29 cellular contexts compared by ENCODE assay signal in genomic region chr22:19241593-19241906, GRCh38.
"Had no signal": no experiment of that assay in that cellular context is flagged by ENCODE, and none has a peak within 500 bp of the region (broad histone marks: within the 10 kb centered on the region; RNA-seq: fewer than 3 reads in every experiment).

No MANE protein-coding gene starts in this region.

- DNase-seq: activated CD4-positive, alpha-beta memory T cell treated with anti-CD3 and anti-CD28 coated beads, Interleukin-2, amount 10 ng/mL, durations not matched to agents 7 days and 5 days; activated CD4-positive, alpha-beta T cell treated with anti-CD3 and anti-CD28 coated beads for 1 hour; activated CD4-positive, alpha-beta T cell treated with anti-CD3 and anti-CD28 coated beads for 4 hours; activated CD4-positive, alpha-beta T cell treated with anti-CD3 and anti-CD28 coated beads, Interleukin-2, amount 10 ng/mL, durations not matched to agents 7 days and 5 days; activated CD4-positive, alpha-beta T cell treated with anti-CD3 and anti-CD28 coated beads, Interleukin-2, amount 50 U/mL, for 4 hours; activated CD8-positive, alpha-beta memory T cell treated with anti-CD3 and anti-CD28 coated beads, Interleukin-2, amount 50 U/mL, for 48 hours; activated gamma-delta T cell; activated naive CD4-positive, alpha-beta T cell; activated naive CD4-positive, alpha-beta T cell treated with anti-CD3 and anti-CD28 coated beads, Interleukin-2, amount 10 ng/mL, durations not matched to agents 7 days and 5 days; activated naive CD8-positive, alpha-beta T cell treated with anti-CD3 and anti-CD28 coated beads, Interleukin-2, amount 10 ng/mL, durations not matched to agents 7 days and 5 days; activated T-cell treated with anti-CD3 and anti-CD28 coated beads for 4 hours; activated T-cell treated with anti-CD3 and anti-CD28 coated beads, Interleukin-2, amount 50 U/mL, for 24 hours; activated T-cell treated with anti-CD3 and anti-CD28 coated beads, Interleukin-2, amount 50 U/mL, for 72 hours; amniotic stem cell; anterior cingulate cortex; brain microvascular endothelial cell; dermis blood vessel endothelial cell; effector CD4-positive, alpha-beta T cell; effector memory CD8-positive, alpha-beta T cell; erythroblast; foreskin keratinocyte; heart right ventricle; T-helper 1 cell; T-helper 17 cell had no signal

- H3K4me3 ChIP-seq: coronary artery, esophagus muscularis mucosa, gastroesophageal sphincter, heart right ventricle had no signal

- H3K27ac Mint-ChIP-seq: activated CD4-positive, alpha-beta memory T cell treated with anti-CD3 and anti-CD28 coated beads, Interleukin-2, amount 10 ng/mL, durations not matched to agents 7 days and 5 days; activated CD4-positive, alpha-beta T cell treated with anti-CD3 and anti-CD28 coated beads, Interleukin-2, amount 10 ng/mL, durations not matched to agents 7 days and 5 days; activated naive CD4-positive, alpha-beta T cell treated with anti-CD3 and anti-CD28 coated beads, Interleukin-2, amount 10 ng/mL, durations not matched to agents 7 days and 5 days; activated naive CD4-positive, alpha-beta T cell treated with anti-CD3 and anti-CD28 coated beads, Interleukin-2, amount 50 U/mL, for 72 hours; activated naive CD8-positive, alpha-beta T cell treated with anti-CD3 and anti-CD28 coated beads, Interleukin-2, amount 10 ng/mL, durations not matched to agents 7 days and 5 days; activated T-cell treated with anti-CD3 and anti-CD28 coated beads, Interleukin-2, amount 50 U/mL, for 24 hours; activated T-cell treated with anti-CD3 and anti-CD28 coated beads, Interleukin-2, amount 50 U/mL, for 72 hours; effector memory CD8-positive, alpha-beta T cell; T-helper 17 cell had no signal

- H3K9me3 Mint-ChIP-seq: activated CD4-positive, alpha-beta memory T cell treated with anti-CD3 and anti-CD28 coated beads, Interleukin-2, amount 10 ng/mL, durations not matched to agents 7 days and 5 days; activated CD4-positive, alpha-beta T cell treated with anti-CD3 and anti-CD28 coated beads, Interleukin-2, amount 10 ng/mL, durations not matched to agents 7 days and 5 days; activated naive CD4-positive, alpha-beta T cell treated with anti-CD3 and anti-CD28 coated beads, Interleukin-2, amount 10 ng/mL, durations not matched to agents 7 days and 5 days; activated naive CD4-positive, alpha-beta T cell treated with anti-CD3 and anti-CD28 coated beads, Interleukin-2, amount 50 U/mL, for 72 hours; activated naive CD8-positive, alpha-beta T cell treated with anti-CD3 and anti-CD28 coated beads, Interleukin-2, amount 10 ng/mL, durations not matched to agents 7 days and 5 days; activated T-cell treated with anti-CD3 and anti-CD28 coated beads, Interleukin-2, amount 50 U/mL, for 24 hours; activated T-cell treated with anti-CD3 and anti-CD28 coated beads, Interleukin-2, amount 50 U/mL, for 72 hours; central memory CD8-positive, alpha-beta T cell; effector memory CD8-positive, alpha-beta T cell had no signal

- H3K4me1 Mint-ChIP-seq: activated CD4-positive, alpha-beta memory T cell treated with anti-CD3 and anti-CD28 coated beads, Interleukin-2, amount 10 ng/mL, durations not matched to agents 7 days and 5 days; activated naive CD4-positive, alpha-beta T cell treated with anti-CD3 and anti-CD28 coated beads, Interleukin-2, amount 10 ng/mL, durations not matched to agents 7 days and 5 days; central memory CD8-positive, alpha-beta T cell; T-helper 17 cell had no signal

- H3K4me3 Mint-ChIP-seq: activated CD4-positive, alpha-beta memory T cell treated with anti-CD3 and anti-CD28 coated beads, Interleukin-2, amount 10 ng/mL, durations not matched to agents 7 days and 5 days; activated CD4-positive, alpha-beta T cell treated with anti-CD3 and anti-CD28 coated beads, Interleukin-2, amount 10 ng/mL, durations not matched to agents 7 days and 5 days; activated naive CD4-positive, alpha-beta T cell treated with anti-CD3 and anti-CD28 coated beads, Interleukin-2, amount 10 ng/mL, durations not matched to agents 7 days and 5 days; activated naive CD8-positive, alpha-beta T cell treated with anti-CD3 and anti-CD28 coated beads, Interleukin-2, amount 10 ng/mL, durations not matched to agents 7 days and 5 days; activated T-cell treated with anti-CD3 and anti-CD28 coated beads, Interleukin-2, amount 50 U/mL, for 24 hours; activated T-cell treated with anti-CD3 and anti-CD28 coated beads, Interleukin-2, amount 50 U/mL, for 72 hours; central memory CD8-positive, alpha-beta T cell; effector memory CD8-positive, alpha-beta T cell; T-helper 17 cell had no signal

- H3K27me3 Mint-ChIP-seq: activated CD4-positive, alpha-beta memory T cell treated with anti-CD3 and anti-CD28 coated beads, Interleukin-2, amount 10 ng/mL, durations not matched to agents 7 days and 5 days; activated naive CD4-positive, alpha-beta T cell treated with anti-CD3 and anti-CD28 coated beads, Interleukin-2, amount 10 ng/mL, durations not matched to agents 7 days and 5 days; activated T-cell treated with anti-CD3 and anti-CD28 coated beads, Interleukin-2, amount 50 U/mL, for 24 hours had no signal

- H3K36me3 Mint-ChIP-seq: activated naive CD4-positive, alpha-beta T cell treated with anti-CD3 and anti-CD28 coated beads, Interleukin-2, amount 10 ng/mL, durations not matched to agents 7 days and 5 days; activated naive CD4-positive, alpha-beta T cell treated with anti-CD3 and anti-CD28 coated beads, Interleukin-2, amount 50 U/mL, for 72 hours; activated naive CD8-positive, alpha-beta T cell treated with anti-CD3 and anti-CD28 coated beads, Interleukin-2, amount 10 ng/mL, durations not matched to agents 7 days and 5 days had no signal
